ENCODE assay signal across 8 cellular contexts in the genomic region with DNA sequence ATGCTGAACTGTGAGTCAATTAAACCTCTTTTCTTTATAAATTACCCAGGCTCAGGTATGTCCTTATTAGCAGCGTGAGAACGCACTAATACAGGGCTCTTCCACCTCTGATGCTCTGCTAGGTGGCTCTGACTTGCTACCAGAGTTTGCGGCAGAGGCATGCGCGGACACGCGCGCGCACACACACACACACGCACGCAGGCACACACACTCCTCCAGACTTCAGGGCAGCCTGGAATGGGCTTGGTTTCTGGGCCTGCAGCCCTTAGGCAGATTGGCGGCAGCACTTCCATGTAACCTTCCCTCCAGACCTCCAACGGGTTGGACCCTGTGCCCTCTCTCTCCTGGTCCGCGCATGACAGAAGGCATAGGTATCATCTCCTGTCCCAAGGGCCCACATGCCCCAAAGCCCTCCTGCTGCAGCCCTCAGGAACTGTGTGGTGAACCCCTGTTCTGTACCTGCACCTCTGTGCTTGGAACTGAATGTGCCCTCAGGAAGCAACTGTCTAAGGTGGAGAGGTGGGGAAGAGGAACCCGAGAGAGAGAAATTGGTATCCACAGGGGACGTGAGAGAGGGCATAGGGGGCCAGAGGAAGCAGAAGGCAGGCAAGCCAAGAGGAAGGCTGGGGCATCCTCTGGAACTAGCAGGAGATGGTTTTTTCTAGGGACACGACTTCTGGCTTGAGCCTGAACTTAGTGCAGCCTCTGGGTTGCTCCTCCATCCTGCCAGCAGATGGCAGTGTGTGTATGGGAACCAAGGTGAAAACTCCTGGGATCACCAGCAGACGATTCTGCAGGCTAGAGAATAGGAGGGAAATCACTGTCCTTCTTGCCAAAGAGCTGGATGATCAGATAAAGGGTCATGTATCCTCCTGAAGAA. TPM values are rescaled to one million over a fixed set of nuclear protein-coding genes. Genes with fewer than 3 reads are reported as not detected.
DNase-seq lines count a peak whose midpoint lies in the region; ATAC-seq, FAIRE-seq and TF ChIP-seq lines count a peak whose summit lies in the region.

No MANE protein-coding gene starts in this region.

- DNase-seq in A549 (ENCODE audit: low read depth in 1 of 2, low spot score in 1 of 2) (peak; percentile 69 to 78), GM12865 (ENCODE audit: low read depth) (peak; percentile 63), HTR-8/SVneo (ENCODE audit: insufficient read length, low spot score) (peak; percentile 77), OCI-LY7 (ENCODE audit: low spot score) (peak; percentile 54), glutamatergic neuron (peak; percentile 84), posterior vena cava (ENCODE audit: low spot score) (peak; percentile 83)
- peak; percentile 35 for DNase-seq in activated naive CD4-positive, alpha-beta T cell treated with anti-CD3 and anti-CD28 coated beads, Interleukin-2, amount 50 U/mL, for 16 hours

- no peak overlapping the region for H3K4me3 Mint-ChIP-seq in glutamatergic neuron (ENCODE audit: unreplicated experiment)

- peak; percentile 79 for TF ChIP-seq CTCF in A549 (IDR thresholded peaks at IDR 0.05)
- TF ChIP-seq CTCF in GM12865 (IDR thresholded peaks at IDR 0.05; ENCODE audit: insufficient read depth, low read depth, low read length, missing control alignments), result peak; percentile 87
- TF ChIP-seq CTCF in OCI-LY7 (conservative IDR thresholded peaks at IDR 0.05; ENCODE audit: low read length), result peak; percentile 83
- peak; percentile 80 for TF ChIP-seq CTCF in glutamatergic neuron (IDR thresholded peaks at IDR 0.05; ENCODE audit: partially characterized antibody, unreplicated experiment)

- intact Hi-C loops in OCI-LY7 (cut with micrococcal nuclease; ENCODE audit: unreplicated experiment) (loop anchor here (5.0 to 10.0 kb wide), 2 partner anchors 70 to 373 kb away; a partner anchor contains a TSS), posterior vena cava (cut with DNase I) (no loop called here)

- TF ChIP-seq EP300 in A549 (IDR thresholded peaks at IDR 0.05), result no peak

- H3K9me3 ChIP-seq in A549, result no peaks in the 10 kb centered on the region
- H3K9me3 ChIP-seq in OCI-LY7 (ENCODE audit: low read length), result no peaks in the 10 kb centered on the region

- H3K4me3 ChIP-seq in A549 (no peak overlapping the region), GM12865 (ENCODE audit: low read depth, low read length) (no peak overlapping the region), OCI-LY7 (ENCODE audit: low read depth, low read length, poor library complexity, severe bottlenecking) (no peak overlapping the region)

- H3K4me2 ChIP-seq in A549, result no peak overlapping the region
- H3K4me2 ChIP-seq in OCI-LY7 (ENCODE audit: low read length), result no peak overlapping the region

- BruUV-seq in OCI-LY7 (replicated peaks; lab: Mats Ljungman, UMichigan), result no TSS peak

- CTCF ChIA-PET in A549 (lab: Yijun Ruan, JAX), result interaction anchor here (0.7 to 5.6 kb wide), 23 partner anchors 11 to 767 kb away, joined by 3 to 70 read pairs (median 4); a partner anchor contains a TSS
- CTCF ChIA-PET in OCI-LY7 (lab: Charles Lee; ENCODE audit: unreplicated experiment), result no interaction called here

- 56% methylated on average over 17 of the region's 19 CpGs for WGBS in A549 (ENCODE audit: missing lambda C conversion rate)

- H4K20me1 ChIP-seq in OCI-LY7 (ENCODE audit: insufficient read depth, low read length), result no peaks in the 10 kb centered on the region

- H3K36me3 Mint-ChIP-seq in glutamatergic neuron (ENCODE audit: unreplicated experiment), result no peaks in the 10 kb centered on the region

- POLR2A ChIA-PET in A549 (lab: Yijun Ruan, JAX), result no interaction called here
- POLR2A ChIA-PET in OCI-LY7 (lab: Charles Lee), result no interaction called here

- H2AFZ ChIP-seq in OCI-LY7 (ENCODE audit: low read length), result no peak overlapping the region

- no peaks in the 10 kb centered on the region for H3K36me3 ChIP-seq in OCI-LY7 (ENCODE audit: insufficient read depth, low read length)

- H3K4me1 ChIP-seq in A549, result no peaks in the 10 kb centered on the region
- no peaks in the 10 kb centered on the region for H3K4me1 ChIP-seq in OCI-LY7 (ENCODE audit: insufficient read depth, low read length, poor library complexity, severe bottlenecking)

- H3K4me1 Mint-ChIP-seq in glutamatergic neuron (ENCODE audit: low read depth, unreplicated experiment), result no peaks in the 10 kb centered on the region

- FAIRE-seq in A549 (lab: Jason Lieb, UNC) (peak; percentile 81), HTR-8/SVneo (lab: Jason Lieb, UNC) (peak; percentile 88)

- H3K27me3 Mint-ChIP-seq in glutamatergic neuron (ENCODE audit: unreplicated experiment), result peaks cover 3% of the 10 kb centered on the region

- H3K9me3 Mint-ChIP-seq in glutamatergic neuron (ENCODE audit: unreplicated experiment), result peaks cover 2% of the 10 kb centered on the region

- no peak overlapping the region for H3K27ac Mint-ChIP-seq in glutamatergic neuron (ENCODE audit: unreplicated experiment)

- ATAC-seq in A549 (peak; percentile 90 to 98), GM19397 (IDR thresholded peaks at IDR 0.05; ENCODE audit: unreplicated experiment) (no peak)

- H3K27ac ChIP-seq in A549, result no peak overlapping the region
- no peak overlapping the region for H3K27ac ChIP-seq in OCI-LY7 (ENCODE audit: low read depth, low read length, poor library complexity, severe bottlenecking)

- no peak for TF ChIP-seq POLR2A in A549 (IDR thresholded peaks at IDR 0.05; ENCODE audit: low read length)

- TF ChIP-seq RAD21 in A549 (conservative IDR thresholded peaks at IDR 0.05 in 1 of 2, IDR thresholded peaks at IDR 0.05 in 1 of 2), result peak; percentile 74 to 82

- H3K79me2 ChIP-seq in OCI-LY7 (ENCODE audit: insufficient read depth, low read depth, low read length), result no peaks in the 10 kb centered on the region

- H3K9me2 ChIP-seq in OCI-LY7 (ENCODE audit: insufficient read depth, low read length), result no peaks in the 10 kb centered on the region

TF ChIP-seq in A549, 52 proteins besides CTCF, POLR2A, EP300 and RAD21:
- TF ChIP-seq SMC3 (IDR thresholded peaks at IDR 0.05), result peak; percentile 69
- TF ChIP-seq HOXA7 (CRISPR knock-in tag; IDR thresholded peaks at IDR 0.05), result no peak

RNA-seq across cellular contexts. Expression of a gene that starts 23.4 kb away (rescaled TPM):
- polyA plus RNA-seq in A549 (2011; rRNA removed) (3.2 and 3.4 TPM in 2 replicates), A549 (2017; fragmentation: RNase III; extraction: RNeasy Plus Mini Kit Qiagen cat#74134 plus additional on column Dnase treatment) (1.7 to 3.3 TPM (median 2.3 TPM) in 3 replicates)
- 0.19 and 0.25 TPM in 2 replicates for polyA plus RNA-seq in A549 (2012; cell fraction: cytosol; rRNA removed)
- polyA plus RNA-seq in A549 (2012; cell fraction: nucleus; rRNA removed), result 0.86 and 1.0 TPM in 2 replicates
- 1.8 and 2.5 TPM in 2 replicates for polyA minus RNA-seq in A549 (2011; rRNA and poly(A)+ RNA removed)
- total RNA-seq in OCI-LY7 (2014; rRNA removed; shearing (Covaris generic)), result not detected in 2 replicates
- total RNA-seq in OCI-LY7 (2022) (not detected in 2 replicates), glutamatergic neuron (ENCODE audit: unreplicated experiment) (34.4 TPM), posterior vena cava (1 to 10 TPM; 6.0 to 7.7 TPM)

Comparison
In these comparisons a context has a peak if more than half of its experiments do, and no peak if none do; other contexts are left out.
1. RNA of a gene that starts 23.4 kb away (total RNA-seq): 34.4 TPM in glutamatergic neuron (single experiment) and 6.0 to 7.7 TPM in posterior vena cava; not detected in OCI-LY7; every median in the first group is over 4 times any median in the second.
2. Peak in every context shown above with its lines, with median percentiles within 50 percentile points of each other: DNase-seq and CTCF ChIP-seq.